18 cellular contexts compared by ENCODE assay signal in the genomic region with DNA sequence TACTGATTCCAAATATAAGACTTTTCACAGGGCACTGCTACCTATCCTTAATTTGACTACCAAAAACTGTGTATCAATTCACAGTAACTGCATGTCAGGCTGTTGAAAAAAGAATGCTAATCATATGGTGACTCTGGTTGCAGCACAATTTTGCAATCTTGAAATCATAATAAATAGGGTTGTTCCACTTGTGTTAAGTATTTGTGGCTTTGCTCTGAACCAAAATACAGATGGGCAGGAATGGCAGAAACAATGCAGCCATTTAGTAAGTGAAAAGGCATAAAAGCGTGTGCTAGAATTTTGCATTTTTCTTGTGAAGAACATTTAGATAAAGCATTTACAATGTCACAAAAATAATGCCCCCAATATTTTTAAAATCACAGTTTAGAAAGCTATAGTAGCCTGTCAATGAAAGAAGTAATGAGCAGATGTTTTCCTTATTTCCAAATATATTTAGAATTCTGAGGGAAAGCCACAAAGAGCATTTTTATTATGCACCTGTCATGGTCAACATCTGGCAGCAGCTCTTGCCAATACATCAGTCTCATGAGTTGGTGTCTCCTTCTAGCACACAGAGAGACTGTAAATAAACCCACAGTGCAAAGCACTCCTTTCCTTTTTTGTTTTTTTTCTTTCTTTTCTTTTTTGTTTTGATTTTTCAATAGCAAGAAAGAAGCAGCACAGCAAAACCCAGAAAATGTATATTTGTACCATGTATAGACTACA.
"Had no signal": no experiment of that assay in that cellular context is flagged by ENCODE, and none has a peak within 500 bp of the region (broad histone marks: within the 10 kb centered on the region; RNA-seq: fewer than 3 reads in every experiment).

No MANE protein-coding gene starts in this region.

- H3K4me1 ChIP-seq: gastroesophageal sphincter, tibial nerve had no signal

- H3K27ac ChIP-seq: brain microvascular endothelial cell, dorsolateral prefrontal cortex, gastroesophageal sphincter, tibial nerve had no signal

- H3K9me3 ChIP-seq: gastroesophageal sphincter, tibial nerve had no signal

- DNase-seq: activated CD4-positive, alpha-beta T cell treated with anti-CD3 and anti-CD28 coated beads, Interleukin-2, amount 10 ng/mL, durations not matched to agents 7 days and 5 days; activated CD8-positive, alpha-beta T cell treated with anti-CD3 and anti-CD28 coated beads, Interleukin-2, amount 10 ng/mL, durations not matched to agents 7 days and 5 days; activated naive CD4-positive, alpha-beta T cell treated with anti-CD3 and anti-CD28 coated beads, Interleukin-2, amount 10 ng/mL, durations not matched to agents 7 days and 5 days; activated naive CD8-positive, alpha-beta T cell treated with anti-CD3 and anti-CD28 coated beads, Interleukin-2, amount 50 U/mL, for 24 hours; activated T-cell treated with anti-CD3 and anti-CD28 coated beads, Interleukin-2, amount 50 U/mL, for 24 hours; aorta; brain microvascular endothelial cell; central memory CD4-positive, alpha-beta T cell; dorsolateral prefrontal cortex; endodermal cell; immature natural killer cell; left ventricle myocardium superior; occipital lobe; stimulated activated naive CD8-positive, alpha-beta T cell treated with anti-CD3 and anti-CD28 coated beads, Interleukin-15, Interleukin-2, amounts not matched to agents 100 U/mL and 50 U/mL, for 24 hours; substantia nigra; T-helper 9 cell had no signal

- H3K27me3 ChIP-seq: brain microvascular endothelial cell, gastroesophageal sphincter, tibial nerve had no signal

- H3K36me3 ChIP-seq: brain microvascular endothelial cell, gastroesophageal sphincter, tibial nerve had no signal

- ATAC-seq: activated CD8-positive, alpha-beta T cell treated with anti-CD3 and anti-CD28 coated beads, Interleukin-2, amount 10 ng/mL, durations not matched to agents 7 days and 5 days; activated naive CD8-positive, alpha-beta T cell treated with anti-CD3 and anti-CD28 coated beads, Interleukin-2, amount 50 U/mL, for 24 hours; gastroesophageal sphincter; left ventricle myocardium superior; stimulated activated naive CD8-positive, alpha-beta T cell treated with anti-CD3 and anti-CD28 coated beads, Interleukin-15, Interleukin-2, amounts not matched to agents 100 U/mL and 50 U/mL, for 24 hours had no signal

- H3K4me3 ChIP-seq: dorsolateral prefrontal cortex, gastroesophageal sphincter, tibial nerve had no signal
